Comparison of ENCODE assay signal across 2 cellular contexts in the genomic region with DNA sequence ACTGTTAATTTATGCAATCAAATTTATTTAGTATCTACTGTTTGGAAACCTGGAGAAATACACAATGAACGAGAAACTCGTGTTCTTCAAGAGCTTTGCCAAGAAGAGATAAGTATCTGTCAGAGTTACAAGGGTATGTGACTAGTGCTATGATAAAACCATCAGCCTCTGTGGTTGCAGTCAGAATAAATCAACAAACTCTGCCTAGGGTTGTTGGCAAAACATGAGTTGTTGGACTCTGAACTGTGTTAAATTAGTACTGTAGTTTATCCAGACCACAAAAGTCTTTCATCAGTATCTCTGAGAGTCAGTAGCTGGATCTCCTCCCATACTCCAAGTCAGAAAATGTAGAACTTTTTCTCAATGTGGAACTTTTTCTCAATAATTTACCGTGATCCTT.
TF ChIP-seq lines count a peak whose summit lies in the region.

No MANE protein-coding gene starts in this region.

TF ChIP-seq in IMR-90, 13 proteins besides CTCF, POLR2A, EP300 and RAD21:
- no peak for TF ChIP-seq MAFK (IDR thresholded peaks at IDR 0.05; ENCODE audit: low read depth, low read length)
- TF ChIP-seq ELK1 (IDR thresholded peaks at IDR 0.05; ENCODE audit: borderline replicate concordance, low read depth, low read length), result no peak
- no peak for TF ChIP-seq RFX5 (IDR thresholded peaks at IDR 0.05; ENCODE audit: low read depth, low read length)
- TF ChIP-seq BHLHE40 (IDR thresholded peaks at IDR 0.05; ENCODE audit: low read depth, low read length), result no peak
- TF ChIP-seq CHD1 (IDR thresholded peaks at IDR 0.05; ENCODE audit: low read depth, low read length), result no peak
- TF ChIP-seq RCOR1 (IDR thresholded peaks at IDR 0.05; ENCODE audit: insufficient replicate concordance, low read length), result no peak
- TF ChIP-seq MAZ (IDR thresholded peaks at IDR 0.05; ENCODE audit: borderline replicate concordance, low read depth, low read length), result no peak
- no peak for TF ChIP-seq SMC3 (IDR thresholded peaks at IDR 0.05; ENCODE audit: low read depth, low read length)
- no peak for TF ChIP-seq CEBPB (IDR thresholded peaks at IDR 0.05; ENCODE audit: low read depth, low read length)
- no peak for TF ChIP-seq NFE2L2 (IDR thresholded peaks at IDR 0.05; ENCODE audit: low read depth, low read length)

TF ChIP-seq in HepG2, 621 proteins besides CTCF, POLR2A, EP300 and RAD21:
- TF ChIP-seq, protein P1, sequence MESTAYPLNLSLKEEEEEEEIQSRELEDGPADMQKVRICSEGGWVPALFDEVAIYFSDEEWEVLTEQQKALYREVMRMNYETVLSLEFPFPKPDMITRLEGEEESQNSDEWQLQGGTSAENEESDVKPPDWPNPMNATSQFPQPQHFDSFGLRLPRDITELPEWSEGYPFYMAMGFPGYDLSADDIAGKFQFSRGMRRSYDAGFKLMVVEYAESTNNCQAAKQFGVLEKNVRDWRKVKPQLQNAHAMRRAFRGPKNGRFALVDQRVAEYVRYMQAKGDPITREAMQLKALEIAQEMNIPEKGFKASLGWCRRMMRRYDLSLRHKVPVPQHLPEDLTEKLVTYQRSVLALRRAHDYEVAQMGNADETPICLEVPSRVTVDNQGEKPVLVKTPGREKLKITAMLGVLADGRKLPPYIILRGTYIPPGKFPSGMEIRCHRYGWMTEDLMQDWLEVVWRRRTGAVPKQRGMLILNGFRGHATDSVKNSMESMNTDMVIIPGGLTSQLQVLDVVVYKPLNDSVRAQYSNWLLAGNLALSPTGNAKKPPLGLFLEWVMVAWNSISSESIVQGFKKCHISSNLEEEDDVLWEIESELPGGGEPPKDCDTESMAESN (CRISPR knock-in tag; conservative IDR thresholded peaks at IDR 0.05), result no peak
- TF ChIP-seq HMG20B (CRISPR knock-in tag; conservative IDR thresholded peaks at IDR 0.05), result no peak
- no peak for TF ChIP-seq RCOR2 (CRISPR knock-in tag; IDR thresholded peaks at IDR 0.05)
- TF ChIP-seq, protein P2, sequence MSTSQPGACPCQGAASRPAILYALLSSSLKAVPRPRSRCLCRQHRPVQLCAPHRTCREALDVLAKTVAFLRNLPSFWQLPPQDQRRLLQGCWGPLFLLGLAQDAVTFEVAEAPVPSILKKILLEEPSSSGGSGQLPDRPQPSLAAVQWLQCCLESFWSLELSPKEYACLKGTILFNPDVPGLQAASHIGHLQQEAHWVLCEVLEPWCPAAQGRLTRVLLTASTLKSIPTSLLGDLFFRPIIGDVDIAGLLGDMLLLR (CRISPR knock-in tag; IDR thresholded peaks at IDR 0.05), result no peak
- no peak for TF ChIP-seq KDM1A (CRISPR knock-in tag; IDR thresholded peaks at IDR 0.05)
- TF ChIP-seq PAX8 (CRISPR knock-in tag; IDR thresholded peaks at IDR 0.05; ENCODE audit: borderline replicate concordance), result no peak
- TF ChIP-seq HIVEP1 (CRISPR knock-in tag; IDR thresholded peaks at IDR 0.05), result no peak
- no peak for TF ChIP-seq PAWR (CRISPR knock-in tag; IDR thresholded peaks at IDR 0.05; ENCODE audit: borderline replicate concordance)
- no peak for TF ChIP-seq IRF2 (CRISPR knock-in tag; IDR thresholded peaks at IDR 0.05)
